Comparison of ENCODE assay signal across 17 cellular contexts in genomic region chrX:12961191-12961718, GRCh38. TPM values are rescaled to one million over a fixed set of nuclear protein-coding genes. Genes with fewer than 3 reads are reported as not detected.
DNase-seq lines count a peak whose midpoint lies in the region; ATAC-seq, FAIRE-seq and TF ChIP-seq lines count a peak whose summit lies in the region.
"Had no signal": no experiment of that assay in that cellular context is flagged by ENCODE, and none has a peak within 500 bp of the region (broad histone marks: within the 10 kb centered on the region; RNA-seq: fewer than 3 reads in every experiment).

No MANE protein-coding gene starts in this region.

- peak overlapping the region; percentile 15; the same call in 1 of the 2 replicates for H3K27ac ChIP-seq in OCI-LY3 (ENCODE audit: low read length)
- H3K27ac ChIP-seq in brain microvascular endothelial cell, result no peak overlapping the region
- H3K27ac ChIP-seq: transverse colon had no signal

- H4K20me1 ChIP-seq in OCI-LY3 (ENCODE audit: insufficient read depth, low read length), result no peaks in the 10 kb centered on the region

- H3K27ac Mint-ChIP-seq in activated T-cell treated with anti-CD3 and anti-CD28 coated beads, Interleukin-2, amount 50 U/mL, for 72 hours, result peak overlapping the region; percentile 66
- peak overlapping the region; percentile 81 for H3K27ac Mint-ChIP-seq in stimulated activated memory B cell treated with anti-CD40 and anti-IgM and Interleukin-4, amounts not matched to agents 10 μg/mL and 1 μg/mL and 100 μg/mL, for 72 hours

- no peak overlapping the region for H3K4me2 ChIP-seq in OCI-LY3 (ENCODE audit: low read length)

- ATAC-seq in activated T-cell treated with anti-CD3 and anti-CD28 coated beads, Interleukin-2, amount 50 U/mL, for 72 hours (replicated peaks in 1 of 2), result no peak
- no peak for ATAC-seq in stimulated activated memory B cell treated with anti-CD40 and anti-IgM and Interleukin-4, amounts not matched to agents 10 μg/mL and 1 μg/mL and 100 μg/mL, for 72 hours
- ATAC-seq in HG03135 (IDR thresholded peaks at IDR 0.05; ENCODE audit: unreplicated experiment), result no peak

- H3K9ac ChIP-seq in OCI-LY3 (ENCODE audit: low read length), result no peak overlapping the region

- DNase-seq in activated T-cell treated with anti-CD3 and anti-CD28 coated beads, Interleukin-2, amount 50 U/mL, for 72 hours, result no peak
- DNase-seq in activated T-cell treated with anti-CD3 and anti-CD28 coated beads for 4 hours (no peak), NCI-H524 treated with DMSO at 0.1 percent for 48 hours (lab: John Stamatoyannopoulos, UW) (no peak), brain microvascular endothelial cell (no peak)
- DNase-seq: activated CD4-positive, alpha-beta T cell treated with anti-CD3 and anti-CD28 coated beads, Interleukin-2, amount 50 U/mL, for 4 hours; DMS79; OCI-M1; posterior cingulate gyrus; SW 1271; transverse colon had no signal

- H3K27me3 ChIP-seq in OCI-LY3 (ENCODE audit: low read depth, low read length), result no peaks in the 10 kb centered on the region
- no peaks in the 10 kb centered on the region for H3K27me3 ChIP-seq in brain microvascular endothelial cell (replicated peaks)
- H3K27me3 ChIP-seq: transverse colon had no signal

- peaks cover 3% of the 10 kb centered on the region; the same call in 1 of the 2 replicates for H3K9me3 ChIP-seq in OCI-LY3 (ENCODE audit: insufficient read depth, low read length)
- H3K9me3 ChIP-seq: transverse colon had no signal

- peaks cover 0 to 7% of the 10 kb centered on the region in 2 donors for H3K9me3 Mint-ChIP-seq in activated T-cell treated with anti-CD3 and anti-CD28 coated beads, Interleukin-2, amount 50 U/mL, for 72 hours
- no peaks in the 10 kb centered on the region for H3K9me3 Mint-ChIP-seq in stimulated activated memory B cell treated with anti-CD40 and anti-IgM and Interleukin-4, amounts not matched to agents 10 μg/mL and 1 μg/mL and 100 μg/mL, for 72 hours

- H3K79me2 ChIP-seq in OCI-LY3 (ENCODE audit: low read length), result no peaks in the 10 kb centered on the region

- peaks cover 66% of the 10 kb centered on the region for H3K4me1 Mint-ChIP-seq in activated T-cell treated with anti-CD3 and anti-CD28 coated beads, Interleukin-2, amount 50 U/mL, for 72 hours (ENCODE audit: low read depth)
- H3K4me1 Mint-ChIP-seq in stimulated activated memory B cell treated with anti-CD40 and anti-IgM and Interleukin-4, amounts not matched to agents 10 μg/mL and 1 μg/mL and 100 μg/mL, for 72 hours, result peaks cover 55% of the 10 kb centered on the region

- peak; percentile 16; the same call in 1 of the 2 replicates for TF ChIP-seq CTCF in OCI-LY3 (IDR thresholded peaks at IDR 0.05; ENCODE audit: low read depth, low read length)
- no peak for TF ChIP-seq CTCF in brain microvascular endothelial cell (IDR thresholded peaks at IDR 0.05; ENCODE audit: low read depth, low read length, missing control alignments)

- no peak overlapping the region for H2AFZ ChIP-seq in OCI-LY3 (ENCODE audit: low read depth, low read length)

- in situ Hi-C loops in brain microvascular endothelial cell (cut with HindIII; ENCODE audit: low pct_ligation_motif_present, low sequenced_read_pairs), result no loop called here

- H3K36me3 Mint-ChIP-seq in activated T-cell treated with anti-CD3 and anti-CD28 coated beads, Interleukin-2, amount 50 U/mL, for 72 hours (ENCODE audit: insufficient read depth in 2 of 2), result peaks cover 3 to 4% of the 10 kb centered on the region in 2 donors
- no peaks in the 10 kb centered on the region for H3K36me3 Mint-ChIP-seq in stimulated activated memory B cell treated with anti-CD40 and anti-IgM and Interleukin-4, amounts not matched to agents 10 μg/mL and 1 μg/mL and 100 μg/mL, for 72 hours

- H3K4me3 Mint-ChIP-seq in activated T-cell treated with anti-CD3 and anti-CD28 coated beads, Interleukin-2, amount 50 U/mL, for 72 hours, result peak overlapping the region; percentile 20 to 31
- no peak overlapping the region for H3K4me3 Mint-ChIP-seq in stimulated activated memory B cell treated with anti-CD40 and anti-IgM and Interleukin-4, amounts not matched to agents 10 μg/mL and 1 μg/mL and 100 μg/mL, for 72 hours

- peak; percentile 86 for FAIRE-seq in colon (lab: Jason Lieb, UNC)
- FAIRE-seq: frontal cortex, H1 had no signal

- H3K36me3 ChIP-seq in OCI-LY3 (replicated peaks; ENCODE audit: low read depth, low read length), result no peaks in the 10 kb centered on the region
- no peaks in the 10 kb centered on the region for H3K36me3 ChIP-seq in brain microvascular endothelial cell (replicated peaks)
- H3K36me3 ChIP-seq: transverse colon had no signal

- peaks cover 24% of the 10 kb centered on the region for H3K27me3 Mint-ChIP-seq in activated T-cell treated with anti-CD3 and anti-CD28 coated beads, Interleukin-2, amount 50 U/mL, for 72 hours (ENCODE audit: low read depth)
- H3K27me3 Mint-ChIP-seq in stimulated activated memory B cell treated with anti-CD40 and anti-IgM and Interleukin-4, amounts not matched to agents 10 μg/mL and 1 μg/mL and 100 μg/mL, for 72 hours, result no peaks in the 10 kb centered on the region

- no peak overlapping the region for H3K4me3 ChIP-seq in OCI-LY3 (ENCODE audit: low read length)
- no peak overlapping the region for H3K4me3 ChIP-seq in brain microvascular endothelial cell (ENCODE audit: low read depth, low read length)
- H3K4me3 ChIP-seq: transverse colon had no signal

- peaks cover 47% of the 10 kb centered on the region for H3K4me1 ChIP-seq in OCI-LY3 (ENCODE audit: low read length)

RNA-seq across cellular contexts. Expression of gene TMSB4X, which starts 13.7 kb away (rescaled TPM):
- total RNA-seq in activated T-cell treated with anti-CD3 and anti-CD28 coated beads, Interleukin-2, amount 50 U/mL, for 72 hours, result 1,000 to 10,000 TPM; 4,011 to 4,477 TPM

RNA-seq across cellular contexts. Expression of gene TLR8, which starts 54.8 kb away (rescaled TPM):
- total RNA-seq in activated T-cell treated with anti-CD3 and anti-CD28 coated beads, Interleukin-2, amount 50 U/mL, for 72 hours, result not detected
- total RNA-seq: dermis microvascular lymphatic vessel endothelial cell, H1 had no signal
